13 cellular contexts compared by ENCODE assay signal in the genomic region with DNA sequence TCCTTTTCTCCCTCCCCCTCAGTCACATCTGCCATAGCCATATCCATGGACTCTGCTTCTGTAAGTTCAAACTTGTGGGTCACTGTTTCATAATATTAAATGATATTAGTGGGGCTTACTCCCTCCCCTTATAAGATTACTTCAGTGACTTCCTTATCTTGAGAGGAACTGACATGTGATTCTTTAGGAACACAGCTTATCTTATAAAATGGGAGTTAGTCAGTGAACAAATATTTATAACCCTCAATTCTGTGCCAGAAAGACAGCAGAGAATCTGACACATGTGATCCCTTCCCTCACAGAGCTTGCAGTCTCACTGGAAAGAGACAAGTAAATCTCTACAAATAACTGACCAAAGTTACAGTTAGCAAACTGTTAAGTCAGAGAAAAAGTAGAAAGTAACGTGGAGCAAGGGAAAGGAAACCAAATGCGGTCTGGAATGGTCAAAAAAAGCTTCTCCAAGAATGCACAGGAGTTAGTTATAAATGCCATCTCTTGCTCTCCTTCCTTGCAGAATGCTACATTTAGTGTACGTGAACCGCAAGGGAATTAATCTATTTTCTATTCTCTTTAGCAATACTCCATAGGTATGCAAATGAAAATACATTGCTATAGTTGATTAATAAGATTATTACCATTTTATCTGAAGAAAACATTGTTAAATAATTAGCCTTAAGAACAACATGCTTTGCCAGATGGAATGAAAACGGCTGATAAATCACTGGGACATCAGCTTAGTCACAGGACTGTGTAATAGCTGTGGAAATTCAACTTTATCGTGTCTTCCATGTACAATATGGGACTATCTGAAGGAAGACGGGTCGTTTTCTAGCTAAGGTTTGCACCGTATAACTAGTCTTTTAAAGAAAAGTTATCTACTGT. TPM values are rescaled to one million over a fixed set of nuclear protein-coding genes. Genes with fewer than 3 reads are reported as not detected.
DNase-seq lines count a peak whose midpoint lies in the region; ATAC-seq, FAIRE-seq and TF ChIP-seq lines count a peak whose summit lies in the region.
"Had no signal": no experiment of that assay in that cellular context is flagged by ENCODE, and none has a peak within 500 bp of the region (broad histone marks: within the 10 kb centered on the region; RNA-seq: fewer than 3 reads in every experiment).

No MANE protein-coding gene starts in this region.

- peaks cover 0 to 15% (median 0%) of the 10 kb centered on the region in 3 donors for H3K4me1 Mint-ChIP-seq in T-cell

- no peaks in the 10 kb centered on the region for H3K9me1 ChIP-seq in endothelial cell of umbilical vein (replicated peaks; ENCODE audit: control insufficient read depth, extremely low read depth, insufficient read depth, low read length)

- H4K20me1 ChIP-seq in endothelial cell of umbilical vein (replicated peaks; ENCODE audit: control insufficient read depth, extremely low read depth, insufficient read depth, low read length): no peaks in the 10 kb centered on the region

- H3K27ac ChIP-seq in A549 (peak overlapping the region; percentile 62 to 79), endothelial cell of umbilical vein (ENCODE audit: insufficient read depth, low read depth, low read length) (peak overlapping the region; percentile 67)
- H3K27ac ChIP-seq: KMS-11 had no signal

- peaks cover 49% of the 10 kb centered on the region for H3K79me2 ChIP-seq in endothelial cell of umbilical vein (ENCODE audit: control insufficient read depth, insufficient read depth, low read length)

- peaks cover 26 to 48% of the 10 kb centered on the region in 2 donors for H3K27me3 Mint-ChIP-seq in T-cell

- TF ChIP-seq CTCF in A549 (IDR thresholded peaks at IDR 0.05): no peak
- TF ChIP-seq CTCF in endothelial cell of umbilical vein (IDR thresholded peaks at IDR 0.05; ENCODE audit: extremely low read depth in 1 of 2, insufficient read depth in 1 of 2, low read depth in 1 of 2, low read length in 2 of 2): no peak
- no peak for TF ChIP-seq CTCF in mucosa of descending colon (IDR thresholded peaks at IDR 0.05)

- H3K4me1 ChIP-seq in A549: peaks cover 30% of the 10 kb centered on the region
- H3K4me1 ChIP-seq in endothelial cell of umbilical vein (ENCODE audit: control insufficient read depth, extremely low read depth, insufficient read depth, low read length): peaks cover 21% of the 10 kb centered on the region
- H3K4me1 ChIP-seq in mucosa of descending colon (ENCODE audit: low read depth): peaks cover 5% of the 10 kb centered on the region

- no peaks in the 10 kb centered on the region for H3K27me3 ChIP-seq in endothelial cell of umbilical vein (ENCODE audit: control insufficient read depth in 2 of 2, insufficient read depth in 2 of 2, low read length in 2 of 2)

- WGBS in A549 (ENCODE audit: missing lambda C conversion rate): 35% methylated on average over 9 of the region's 9 CpGs

- dilution Hi-C loops in endothelial cell of umbilical vein (cut with MboI; ENCODE audit: extremely low pct_ligation_motif_present, low sequenced_read_pairs): no loop called here

- intact Hi-C loops in endothelial cell of umbilical vein (cut with micrococcal nuclease): loop anchor here (1.0 kb wide), 2 partner anchors 11 to 29 kb away; a partner anchor contains a TSS
- intact Hi-C loops in mucosa of descending colon (cut with DNase I, micrococcal nuclease): no loop called here

- TF ChIP-seq EP300 in A549 (IDR thresholded peaks at IDR 0.05): peak; percentile 19 to 42; a peak in 2 of 5 replicates

- H3K27ac Mint-ChIP-seq in T-cell: no peak overlapping the region
- H3K27ac Mint-ChIP-seq: activated naive CD4-positive, alpha-beta T cell treated with anti-CD3 and anti-CD28 coated beads for 36 hours; natural killer cell treated with Interleukin-12 subunit alpha and Interleukin-12 subunit beta and Interleukin-15 and Interleukin-18, amount 100 ng/mL, for 72 hours had no signal

- H3K4me3 ChIP-seq in A549 (peak overlapping the region; percentile 32; the same call in 2 of the 3 replicates), endothelial cell of umbilical vein (replicated peaks in 1 of 3; ENCODE audit: insufficient read depth in 1 of 3, low read depth in 1 of 3, low read length in 3 of 3) (peak overlapping the region in 1 of 3 experiments; percentile 37), mucosa of descending colon (no peak overlapping the region)

- H3K36me3 ChIP-seq in endothelial cell of umbilical vein (ENCODE audit: control insufficient read depth in 2 of 2, extremely low read depth in 1 of 2, insufficient read depth in 2 of 2, low read length in 2 of 2) (no peaks in the 10 kb centered on the region), mucosa of descending colon (ENCODE audit: low read depth) (no peaks in the 10 kb centered on the region)

- no peak for TF ChIP-seq POLR2A in A549 (IDR thresholded peaks at IDR 0.05; ENCODE audit: low read length)
- TF ChIP-seq POLR2A in endothelial cell of umbilical vein (IDR thresholded peaks at IDR 0.05; ENCODE audit: low read depth, low read length): no peak

- peak overlapping the region; percentile 80 for H3K4me2 ChIP-seq in A549
- H3K4me2 ChIP-seq in endothelial cell of umbilical vein (ENCODE audit: insufficient read depth, low read length): peak overlapping the region; percentile 50
- H3K4me2 ChIP-seq: KMS-11 had no signal

- no peaks in the 10 kb centered on the region for H3K9me3 Mint-ChIP-seq in T-cell
- H3K9me3 Mint-ChIP-seq: activated naive CD4-positive, alpha-beta T cell treated with anti-CD3 and anti-CD28 coated beads for 36 hours; natural killer cell treated with Interleukin-12 subunit alpha and Interleukin-12 subunit beta and Interleukin-15 and Interleukin-18, amount 100 ng/mL, for 72 hours had no signal

- DNase-seq in A549 (ENCODE audit: low read depth in 1 of 2, low spot score in 1 of 2) (peak; percentile 14 to 61), Kasumi-1 (lab: John Stamatoyannopoulos, UW) (peak; percentile 3 to 14), endothelial cell of umbilical vein (ENCODE audit: low read depth, low spot score) (peak; percentile 71), mucosa of descending colon (no peak), COR-L47 (lab: John Stamatoyannopoulos, UW) (no peak), RPMI8226 (no peak), T-cell (no peak)
- DNase-seq in activated CD8-positive, alpha-beta memory T cell treated with anti-CD3 and anti-CD28 coated beads, Interleukin-2, amount 50 U/mL, for 4 hours: no peak
- DNase-seq: activated naive CD4-positive, alpha-beta T cell treated with anti-CD3 and anti-CD28 coated beads for 36 hours; erythroblast; NCI-H774 had no signal

- FAIRE-seq in A549 (lab: Jason Lieb, UNC) (no peak), endothelial cell of umbilical vein (lab: Jason Lieb, UNC) (peak; percentile 57)

- no peaks in the 10 kb centered on the region for H3K36me3 Mint-ChIP-seq in T-cell
- H3K36me3 Mint-ChIP-seq: natural killer cell treated with Interleukin-12 subunit alpha and Interleukin-12 subunit beta and Interleukin-15 and Interleukin-18, amount 100 ng/mL, for 72 hours had no signal

- peak; percentile 88 to 94 for ATAC-seq in A549
- ATAC-seq in mucosa of descending colon: peak; percentile 79
- no peak for ATAC-seq in T-cell (replicated peaks in 1 of 4)
- ATAC-seq: natural killer cell treated with Interleukin-12 subunit alpha and Interleukin-12 subunit beta and Interleukin-15 and Interleukin-18, amount 100 ng/mL, for 72 hours had no signal

- TF ChIP-seq RAD21 in A549 (conservative IDR thresholded peaks at IDR 0.05 in 1 of 2, IDR thresholded peaks at IDR 0.05 in 1 of 2): no peak

- TSS peak; percentile 30 for BruUV-seq in endothelial cell of umbilical vein (replicated peaks; lab: Mats Ljungman, UMichigan)

- no peak overlapping the region for H3K4me3 Mint-ChIP-seq in T-cell
- H3K4me3 Mint-ChIP-seq: activated naive CD4-positive, alpha-beta T cell treated with anti-CD3 and anti-CD28 coated beads for 36 hours; natural killer cell treated with Interleukin-12 subunit alpha and Interleukin-12 subunit beta and Interleukin-15 and Interleukin-18, amount 100 ng/mL, for 72 hours had no signal

- H3K9me3 ChIP-seq in A549: no peaks in the 10 kb centered on the region
- no peaks in the 10 kb centered on the region for H3K9me3 ChIP-seq in endothelial cell of umbilical vein (replicated peaks; ENCODE audit: control insufficient read depth, insufficient read depth, low read length)
- no peaks in the 10 kb centered on the region for H3K9me3 ChIP-seq in mucosa of descending colon

- POLR2A ChIA-PET in A549 (lab: Yijun Ruan, JAX) (interaction anchor here (1.1 kb wide), 1 partner anchor 29 kb away, joined by 6 read pairs; no protein-coding TSS in a partner anchor), endothelial cell of umbilical vein (lab: Charles Lee) (interaction anchor here (1.0 to 1.4 kb wide), 2 partner anchors 16 to 29 kb away, joined by 3 to 5 read pairs; a partner anchor contains a TSS), T-cell (lab: Charles Lee) (no interaction called here)

- peak overlapping the region; percentile 21 for H2AFZ ChIP-seq in endothelial cell of umbilical vein (ENCODE audit: low read depth, low read length)

- CTCF ChIA-PET in A549 (lab: Yijun Ruan, JAX): interaction anchor here (0.9 to 1.8 kb wide), 5 partner anchors 9 to 64 kb away, joined by 3 to 6 read pairs (median 3); no protein-coding TSS in a partner anchor
- CTCF ChIA-PET in endothelial cell of umbilical vein (lab: Charles Lee): interaction anchor here (1.0 to 3.1 kb wide), 11 partner anchors 9 to 94 kb away, joined by 3 to 16 read pairs (median 4); no protein-coding TSS in a partner anchor
- CTCF ChIA-PET in T-cell (lab: Charles Lee): interaction anchor here in 1 of 2 donors (1.5 kb wide), 1 partner anchor 9 kb away, joined by 3 read pairs; no protein-coding TSS in a partner anchor

- H3K9ac ChIP-seq in endothelial cell of umbilical vein (replicated peaks; ENCODE audit: extremely low read depth, insufficient read depth, low read length): peak overlapping the region; percentile 48
- H3K9ac ChIP-seq: KMS-11 had no signal

RNA-seq across cellular contexts. Expression of a gene that starts 29.0 kb away (rescaled TPM):
- polyA plus RNA-seq in A549 (2011; rRNA removed) (22.6 and 24.1 TPM in 2 replicates), A549 (2017; fragmentation: RNase III; extraction: RNeasy Plus Mini Kit Qiagen cat#74134 plus additional on column Dnase treatment) (8.0 to 9.4 TPM (median 8.5 TPM) in 3 replicates), endothelial cell of umbilical vein (33.2 and 39.1 TPM in 2 replicates)
- polyA plus RNA-seq in A549 (2012; cell fraction: cytosol; rRNA removed): 8.0 and 9.0 TPM in 2 replicates
- polyA plus RNA-seq in A549 (2012; cell fraction: nucleus; rRNA removed): 9.1 and 9.4 TPM in 2 replicates
- 39.8 and 41.6 TPM in 2 replicates for polyA minus RNA-seq in A549 (2011; rRNA and poly(A)+ RNA removed)
- total RNA-seq in endothelial cell of umbilical vein (33.0 and 35.9 TPM in 2 replicates), mucosa of descending colon (10 to 100 TPM; 37.5 to 47.8 (median 43.2) TPM), T-cell (under 1 TPM in 2 of 5 donors, not detected in 3; 0.25 to 0.82 TPM)
- polyA plus RNA-seq in endothelial cell of umbilical vein (2011; cell fraction: cytosol; rRNA removed): 16.1 and 16.3 TPM in 2 replicates
- 17.8 and 25.6 TPM in 2 replicates for polyA plus RNA-seq in endothelial cell of umbilical vein (2011; cell fraction: nucleus; rRNA removed)
- polyA plus RNA-seq in endothelial cell of umbilical vein (2012): 23.9 and 31.4 TPM in 2 replicates
- polyA minus RNA-seq in endothelial cell of umbilical vein: 162 and 181 TPM in 2 replicates
- 22.0 TPM for polyA minus RNA-seq in endothelial cell of umbilical vein (2011; cell fraction: cytosol; rRNA and poly(A)+ RNA removed)
- 46.8 and 50.8 TPM in 2 replicates for polyA minus RNA-seq in endothelial cell of umbilical vein (2011; cell fraction: nucleus; rRNA and poly(A)+ RNA removed)

Comparison
In these comparisons a context has a peak if more than half of its experiments do, and no peak if none do; other contexts are left out.
1. ATAC-seq: peak in A549 (2 of 2) and mucosa of descending colon (single experiment); none in T-cell (0 of 4).
2. DNase-seq: peak in A549 (2 of 2), Kasumi-1 (2 of 2) and endothelial cell of umbilical vein (single experiment); none in mucosa of descending colon (0 of 3), COR-L47 (single experiment), RPMI8226 (single experiment), T-cell (0 of 34) and activated CD8-positive, alpha-beta memory T cell treated with anti-CD3 and anti-CD28 coated beads, Interleukin-2, amount 50 U/mL, for 4 hours (single experiment).
3. RNA of a gene that starts 29.0 kb away (total RNA-seq): 37.5 to 47.8 TPM in mucosa of descending colon and 33.0 to 35.9 TPM in endothelial cell of umbilical vein; 0.25 to 0.82 TPM in T-cell; every median in the first group is over 10 times any median in the second.
4. POLR2A ChIA-PET loops: an anchor here in A549 (1.1 kb wide) and endothelial cell of umbilical vein (1.0 to 1.4 kb wide); none called in T-cell.